ENCODE assay signal across 8 cellular contexts in the genomic region with DNA sequence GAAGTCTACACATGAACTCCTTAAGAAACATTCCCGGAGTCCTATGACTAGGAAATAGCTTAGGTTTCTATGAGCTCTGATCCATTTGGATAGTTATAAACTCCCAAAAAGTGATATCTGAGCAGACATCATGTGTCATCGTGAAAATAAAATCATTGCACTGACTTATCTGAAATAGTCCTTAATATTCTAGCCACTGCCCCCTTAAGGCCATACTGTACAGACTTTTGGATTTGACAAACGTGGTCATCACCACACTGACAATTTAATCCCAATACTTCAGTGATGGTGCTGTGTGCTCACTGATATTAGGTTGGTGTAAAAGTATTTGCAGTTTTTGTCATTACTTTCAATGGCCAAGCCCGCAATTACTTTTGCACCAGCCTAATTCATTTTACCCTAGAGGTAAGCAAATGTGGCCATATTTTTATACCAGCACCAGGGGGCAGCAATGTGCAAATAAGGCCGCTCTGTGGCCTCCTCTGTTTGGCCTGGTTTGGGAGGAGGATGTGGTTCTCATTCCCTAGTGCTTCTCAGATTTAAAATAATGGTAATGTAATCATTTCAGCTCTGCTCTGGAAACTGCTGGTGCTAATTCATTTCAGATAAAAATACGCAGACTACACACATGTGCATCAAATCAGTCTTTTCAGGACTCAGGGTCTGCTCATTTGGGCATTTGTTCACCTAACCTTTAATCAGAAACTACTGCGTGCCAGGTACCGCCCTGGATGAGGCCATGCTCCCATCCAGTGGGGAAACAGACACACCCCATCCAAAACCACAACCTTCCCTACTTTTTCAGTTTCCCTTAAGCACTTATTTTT.
DNase-seq lines count a peak whose midpoint lies in the region; ATAC-seq, FAIRE-seq and TF ChIP-seq lines count a peak whose summit lies in the region.

No MANE protein-coding gene starts in this region.

- FAIRE-seq in pancreas (lab: Jason Lieb, UNC), result peak; percentile 80

- H3K79me2 ChIP-seq in DOHH2 (ENCODE audit: control insufficient read depth, low read length), result no peaks in the 10 kb centered on the region

- H3K4me2 ChIP-seq in DOHH2 (ENCODE audit: low read length), result no peak overlapping the region

- TF ChIP-seq CTCF in DOHH2 (IDR thresholded peaks at IDR 0.05; ENCODE audit: low read depth, low read length, poor library complexity, severe bottlenecking) (peak; percentile 84), gastroesophageal sphincter (IDR thresholded peaks at IDR 0.05) (peak; percentile 68 to 85 (median 81)), pancreas (IDR thresholded peaks at IDR 0.05) (peak; percentile 31 to 48 (median 43)), transverse colon (IDR thresholded peaks at IDR 0.05) (peak; percentile 61 to 71 (median 66))

- no peak overlapping the region for H3K4me3 ChIP-seq in DOHH2 (ENCODE audit: low read length)
- H3K4me3 ChIP-seq in gastroesophageal sphincter, result no peak overlapping the region
- no peak overlapping the region for H3K4me3 ChIP-seq in pancreas
- H3K4me3 ChIP-seq in transverse colon, result no peak overlapping the region

- H3K4me1 ChIP-seq in DOHH2 (ENCODE audit: control insufficient read depth, low read length), result no peaks in the 10 kb centered on the region
- peaks cover 0 to 43% (median 2%) of the 10 kb centered on the region in 3 donors for H3K4me1 ChIP-seq in gastroesophageal sphincter
- H3K4me1 ChIP-seq in pancreas, result no peaks in the 10 kb centered on the region
- peaks cover 4 to 21% (median 7%) of the 10 kb centered on the region in 4 donors for H3K4me1 ChIP-seq in transverse colon

- H3K36me3 ChIP-seq in DOHH2 (ENCODE audit: control insufficient read depth, low read length), result no peaks in the 10 kb centered on the region
- H3K36me3 ChIP-seq in gastroesophageal sphincter, result no peaks in the 10 kb centered on the region
- no peaks in the 10 kb centered on the region for H3K36me3 ChIP-seq in pancreas
- no peaks in the 10 kb centered on the region for H3K36me3 ChIP-seq in transverse colon

- no peaks in the 10 kb centered on the region for H4K20me1 ChIP-seq in DOHH2 (ENCODE audit: control insufficient read depth, insufficient read depth, low read depth, low read length)

- TF ChIP-seq POLR2A in gastroesophageal sphincter (IDR thresholded peaks at IDR 0.05) (no peak), transverse colon (IDR thresholded peaks at IDR 0.05) (no peak)

- TF ChIP-seq EP300 in Ishikawa (IDR thresholded peaks at IDR 0.05; ENCODE audit: borderline replicate concordance), result no peak
- no peak for TF ChIP-seq EP300 in gastroesophageal sphincter (IDR thresholded peaks at IDR 0.05)
- TF ChIP-seq EP300 in transverse colon (IDR thresholded peaks at IDR 0.05; ENCODE audit: low read depth), result no peak

- in situ Hi-C loops in transverse colon (cut with MboI; ENCODE audit: low pct_ligation_motif_present in 1 of 4, low pct_unique_long_range_greater_than_20kb in 1 of 4, low sequenced_read_pairs in 3 of 4), result loop anchor here in 3 of 4 donors (10.0 to 25.0 kb wide), 3 partner anchors 163 to 406 kb away; no protein-coding TSS in a partner anchor

- H3K9me2 ChIP-seq in DOHH2 (replicated peaks; ENCODE audit: control insufficient read depth, low read length), result no peaks in the 10 kb centered on the region

- 44 to 55% methylated on average over 6 to 8 of the region's 8 CpGs for WGBS in gastroesophageal sphincter (ENCODE audit: low coverage in 1 of 2), 2 donors
- 53 to 62% methylated on average over 8 of the region's 8 CpGs for WGBS in pancreas, 2 donors
- WGBS in transverse colon (ENCODE audit: low coverage in 1 of 2), 2 donors, result 46 to 57% methylated on average over 5 to 8 of the region's 8 CpGs

- ATAC-seq in GM21528 (IDR thresholded peaks at IDR 0.05; ENCODE audit: low FRiP score, unreplicated experiment), result peak; percentile 74
- peak; percentile 89 for ATAC-seq in gastroesophageal sphincter
- peak; percentile 68 to 91 (median 91) for ATAC-seq in pancreas

- H3F3A ChIP-seq in DOHH2 (ENCODE audit: control insufficient read depth, insufficient read depth), result no peaks in the 10 kb centered on the region

- H3K27me3 ChIP-seq in DOHH2 (ENCODE audit: control insufficient read depth, low read length), result no peaks in the 10 kb centered on the region
- H3K27me3 ChIP-seq in gastroesophageal sphincter, result no peaks in the 10 kb centered on the region
- no peaks in the 10 kb centered on the region for H3K27me3 ChIP-seq in pancreas
- H3K27me3 ChIP-seq in transverse colon, result no peaks in the 10 kb centered on the region

- H3K27ac ChIP-seq in DOHH2 (ENCODE audit: low read depth, low read length) (no peak overlapping the region), gastroesophageal sphincter (peak overlapping the region in 2 of 4 donors; percentile 41 to 48), pancreas (no peak overlapping the region), transverse colon (peak overlapping the region in 1 of 4 donors; percentile 28)

- H3K9me3 ChIP-seq in DOHH2 (ENCODE audit: control insufficient read depth, insufficient read depth, low read length), result no peaks in the 10 kb centered on the region
- no peaks in the 10 kb centered on the region for H3K9me3 ChIP-seq in gastroesophageal sphincter
- no peaks in the 10 kb centered on the region for H3K9me3 ChIP-seq in pancreas
- H3K9me3 ChIP-seq in transverse colon, result no peaks in the 10 kb centered on the region

- intact Hi-C loops in pancreas (cut with DNase I) (loop anchor here in 2 of 3 donors (10.0 kb wide), 1 partner anchor 223 kb away; no protein-coding TSS in a partner anchor), transverse colon (cut with DNase I; ENCODE audit: low total_unique reads) (loop anchor here (5.0 kb wide), 1 partner anchor 456 kb away; no protein-coding TSS in a partner anchor)

- DNase-seq in SHP77 (lab: John Stamatoyannopoulos, UW) (peak; percentile 43 to 54), pancreas (peak in 5 of 6 donors; percentile 37 to 67 (median 61)), transverse colon (peak; percentile 80)
- peak; percentile 48 for DNase-seq in activated effector memory CD4-positive, alpha-beta T cell treated with Interleukin-2 at 50 U/mL for 16 hours

- peak; percentile 75 for TF ChIP-seq RAD21 in Ishikawa (IDR thresholded peaks at IDR 0.05; ENCODE audit: low read depth)

TF ChIP-seq in Ishikawa, 13 proteins besides CTCF, POLR2A, EP300 and RAD21:
- TF ChIP-seq FOXM1 (IDR thresholded peaks at IDR 0.05; ENCODE audit: borderline replicate concordance, low read depth) (no peak), CEBPB (IDR thresholded peaks at IDR 0.05) (no peak), TEAD4 (IDR thresholded peaks at IDR 0.05) (no peak), TCF12 (IDR thresholded peaks at IDR 0.05; ENCODE audit: low read depth) (no peak), CREB1 (IDR thresholded peaks at IDR 0.05; ENCODE audit: low read depth) (no peak), NFIC (IDR thresholded peaks at IDR 0.05) (no peak), TAF1 (IDR thresholded peaks at IDR 0.05; ENCODE audit: low read depth) (no peak), ZBTB7A (IDR thresholded peaks at IDR 0.05; ENCODE audit: low read depth) (no peak), YY1 (IDR thresholded peaks at IDR 0.05; ENCODE audit: low read depth) (no peak), EGR1 (IDR thresholded peaks at IDR 0.05) (no peak)
- TF ChIP-seq, protein P1, sequence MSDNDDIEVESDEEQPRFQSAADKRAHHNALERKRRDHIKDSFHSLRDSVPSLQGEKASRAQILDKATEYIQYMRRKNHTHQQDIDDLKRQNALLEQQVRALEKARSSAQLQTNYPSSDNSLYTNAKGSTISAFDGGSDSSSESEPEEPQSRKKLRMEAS (IDR thresholded peaks at IDR 0.05), result no peak
- TF ChIP-seq, protein P2, sequence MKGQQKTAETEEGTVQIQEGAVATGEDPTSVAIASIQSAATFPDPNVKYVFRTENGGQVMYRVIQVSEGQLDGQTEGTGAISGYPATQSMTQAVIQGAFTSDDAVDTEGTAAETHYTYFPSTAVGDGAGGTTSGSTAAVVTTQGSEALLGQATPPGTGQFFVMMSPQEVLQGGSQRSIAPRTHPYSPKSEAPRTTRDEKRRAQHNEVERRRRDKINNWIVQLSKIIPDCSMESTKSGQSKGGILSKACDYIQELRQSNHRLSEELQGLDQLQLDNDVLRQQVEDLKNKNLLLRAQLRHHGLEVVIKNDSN (IDR thresholded peaks at IDR 0.05), result no peak
- TF ChIP-seq, protein P3, sequence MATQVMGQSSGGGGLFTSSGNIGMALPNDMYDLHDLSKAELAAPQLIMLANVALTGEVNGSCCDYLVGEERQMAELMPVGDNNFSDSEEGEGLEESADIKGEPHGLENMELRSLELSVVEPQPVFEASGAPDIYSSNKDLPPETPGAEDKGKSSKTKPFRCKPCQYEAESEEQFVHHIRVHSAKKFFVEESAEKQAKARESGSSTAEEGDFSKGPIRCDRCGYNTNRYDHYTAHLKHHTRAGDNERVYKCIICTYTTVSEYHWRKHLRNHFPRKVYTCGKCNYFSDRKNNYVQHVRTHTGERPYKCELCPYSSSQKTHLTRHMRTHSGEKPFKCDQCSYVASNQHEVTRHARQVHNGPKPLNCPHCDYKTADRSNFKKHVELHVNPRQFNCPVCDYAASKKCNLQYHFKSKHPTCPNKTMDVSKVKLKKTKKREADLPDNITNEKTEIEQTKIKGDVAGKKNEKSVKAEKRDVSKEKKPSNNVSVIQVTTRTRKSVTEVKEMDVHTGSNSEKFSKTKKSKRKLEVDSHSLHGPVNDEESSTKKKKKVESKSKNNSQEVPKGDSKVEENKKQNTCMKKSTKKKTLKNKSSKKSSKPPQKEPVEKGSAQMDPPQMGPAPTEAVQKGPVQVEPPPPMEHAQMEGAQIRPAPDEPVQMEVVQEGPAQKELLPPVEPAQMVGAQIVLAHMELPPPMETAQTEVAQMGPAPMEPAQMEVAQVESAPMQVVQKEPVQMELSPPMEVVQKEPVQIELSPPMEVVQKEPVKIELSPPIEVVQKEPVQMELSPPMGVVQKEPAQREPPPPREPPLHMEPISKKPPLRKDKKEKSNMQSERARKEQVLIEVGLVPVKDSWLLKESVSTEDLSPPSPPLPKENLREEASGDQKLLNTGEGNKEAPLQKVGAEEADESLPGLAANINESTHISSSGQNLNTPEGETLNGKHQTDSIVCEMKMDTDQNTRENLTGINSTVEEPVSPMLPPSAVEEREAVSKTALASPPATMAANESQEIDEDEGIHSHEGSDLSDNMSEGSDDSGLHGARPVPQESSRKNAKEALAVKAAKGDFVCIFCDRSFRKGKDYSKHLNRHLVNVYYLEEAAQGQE (IDR thresholded peaks at IDR 0.05; ENCODE audit: low read depth), result no peak
